9 cellular contexts compared by ENCODE assay signal in the genomic region with DNA sequence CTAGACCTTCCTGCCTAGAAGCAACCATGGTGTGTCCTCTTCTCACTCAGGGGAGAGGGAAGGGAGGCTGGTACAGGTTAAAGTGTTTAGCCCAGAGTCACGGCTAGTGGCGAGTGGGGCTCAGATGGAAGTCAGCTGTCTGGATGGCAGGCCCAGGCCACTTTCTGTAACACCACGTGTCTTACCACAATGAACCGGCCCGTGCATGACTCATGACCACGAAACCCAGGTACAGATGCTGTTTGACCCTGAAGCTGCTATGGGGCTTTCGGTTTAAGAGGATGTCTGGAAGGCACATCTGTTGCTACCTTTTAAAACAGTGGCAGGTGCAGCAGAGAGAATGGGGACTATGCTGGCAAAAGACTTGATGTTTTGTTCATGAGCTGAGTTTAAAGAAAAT. TPM values are rescaled to one million over a fixed set of nuclear protein-coding genes. Genes with fewer than 3 reads are reported as not detected.
A peak's percentile ranks its signal among the peaks of the same experiment; 100 is the strongest.
DNase-seq lines count a peak whose midpoint lies in the region; ATAC-seq, FAIRE-seq and TF ChIP-seq lines count a peak whose summit lies in the region.
"Had no signal": no experiment of that assay in that cellular context is flagged by ENCODE, and none has a peak within 500 bp of the region (broad histone marks: within the 10 kb centered on the region; RNA-seq: fewer than 3 reads in every experiment).

No MANE protein-coding gene starts in this region.

- H3K4me3 ChIP-seq in WERI-Rb-1 (ENCODE audit: low read depth, low read length), result no peak overlapping the region

- H3K36me3 ChIP-seq in WERI-Rb-1, result peaks cover 4% of the 10 kb centered on the region

- ATAC-seq in HG03439 (IDR thresholded peaks at IDR 0.05; ENCODE audit: unreplicated experiment), result peak; percentile 98

- H3K9me3 ChIP-seq in WERI-Rb-1 (ENCODE audit: severe bottlenecking), result no peaks in the 10 kb centered on the region

- DNase-seq in NCI-H2107 treated with DMSO at 0.1 percent for 48 hours (lab: John Stamatoyannopoulos, UW; ENCODE audit: unreplicated experiment) (peak; percentile 22), NCI-H2107 (lab: John Stamatoyannopoulos, UW) (no peak), myocyte (ENCODE audit: low read depth) (peak; percentile 92), WERI-Rb-1 (no peak), mesenteric fat pad (ENCODE audit: low spot score) (no peak), HTR-8/SVneo (ENCODE audit: insufficient read length, low spot score) (no peak)
- DNase-seq in activated CD8-positive, alpha-beta memory T cell treated with anti-CD3 and anti-CD28 coated beads for 24 hours, result peak; percentile 80

- H3K27ac ChIP-seq in WERI-Rb-1, result no peak overlapping the region

- FAIRE-seq in HTR-8/SVneo (lab: Jason Lieb, UNC), result no peak
- FAIRE-seq: A204.1 had no signal

- TF ChIP-seq CTCF in WERI-Rb-1 (IDR thresholded peaks at IDR 0.05; ENCODE audit: low read depth, low read length), result no peak

- no peaks in the 10 kb centered on the region for H3K27me3 ChIP-seq in WERI-Rb-1 (ENCODE audit: insufficient read depth, low read depth, severe bottlenecking)

RNA-seq across cellular contexts. Expression of a gene that starts 36.5 kb away (rescaled TPM):
- total RNA-seq in myocyte (34.2 and 85.5 TPM in 2 replicates), mesenteric fat pad (49.1 TPM)
- 32.6 TPM for polyA plus RNA-seq in myocyte (2012)

Comparison
In these comparisons a context has a peak if more than half of its experiments do, and no peak if none do; other contexts are left out.
1. DNase-seq: peak in NCI-H2107 treated with DMSO at 0.1 percent for 48 hours (single experiment), activated CD8-positive, alpha-beta memory T cell treated with anti-CD3 and anti-CD28 coated beads for 24 hours (single experiment) and myocyte (single experiment); none in NCI-H2107 (single experiment), WERI-Rb-1 (single experiment), mesenteric fat pad (single experiment) and HTR-8/SVneo (single experiment).